Comparison of ENCODE assay signal across 1 cellular context in genomic region chr9:118631956-118632355, GRCh38.
TF ChIP-seq lines count a peak whose summit lies in the region.

No MANE protein-coding gene starts in this region.

TF ChIP-seq in WTC11, 78 proteins besides CTCF, POLR2A, EP300 and RAD21 (continued from another document):
- TF ChIP-seq ARID4B (CRISPR knock-in tag; IDR thresholded peaks at IDR 0.05; ENCODE audit: borderline replicate concordance) (no peak), ZNF423 (CRISPR knock-in tag; IDR thresholded peaks at IDR 0.05) (no peak), GABPB1 (CRISPR knock-in tag; IDR thresholded peaks at IDR 0.05) (no peak), IRF2 (CRISPR knock-in tag; IDR thresholded peaks at IDR 0.05; ENCODE audit: borderline replicate concordance, low read depth) (no peak), ATF6 (CRISPR knock-in tag; IDR thresholded peaks at IDR 0.05) (no peak), SOX15 (CRISPR knock-in tag; IDR thresholded peaks at IDR 0.05) (no peak), MXD4 (CRISPR knock-in tag; IDR thresholded peaks at IDR 0.05; ENCODE audit: borderline replicate concordance) (no peak)
